Comparison of ENCODE assay signal across 13 cellular contexts in the genomic region with DNA sequence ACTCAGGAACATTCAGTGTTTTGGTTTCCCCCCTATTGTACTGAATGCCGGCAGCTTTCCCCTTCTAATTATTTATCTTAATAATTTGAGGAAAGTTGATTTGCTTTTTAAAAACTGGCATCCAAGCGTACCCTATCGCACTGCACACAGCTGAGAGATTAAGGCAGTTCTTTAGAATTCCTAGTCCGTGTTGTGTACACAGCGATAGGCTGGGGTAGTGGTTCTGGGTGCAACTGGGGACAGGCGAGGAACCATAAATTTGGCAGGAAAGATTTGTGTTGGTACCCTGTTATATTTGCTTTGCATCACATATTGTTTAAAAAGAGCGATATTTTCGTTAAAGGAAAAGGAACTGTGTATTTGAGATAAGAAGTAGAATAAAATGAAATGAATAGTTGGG. TPM values are rescaled to one million over a fixed set of nuclear protein-coding genes. Genes with fewer than 3 reads are reported as not detected.
DNase-seq lines count a peak whose midpoint lies in the region; ATAC-seq and TF ChIP-seq lines count a peak whose summit lies in the region.
"Had no signal": no experiment of that assay in that cellular context is flagged by ENCODE, and none has a peak within 500 bp of the region (broad histone marks: within the 10 kb centered on the region; RNA-seq: fewer than 3 reads in every experiment).

No MANE protein-coding gene starts in this region.

- H3K36me3 Mint-ChIP-seq in T-helper 1 cell treated with Interleukin-12 subunit alpha and Interleukin-12 subunit beta and Interleukin-4 antibody, amounts not matched to agents 30 μg/mL and 1 μg/mL, for 36 hours (ENCODE audit: low read depth), result peaks cover 38% of the 10 kb centered on the region

- H3K27ac ChIP-seq in effector memory CD4-positive, alpha-beta T cell (ENCODE audit: insufficient read depth, low read length, poor library complexity, severe bottlenecking), result peak overlapping the region; percentile 57
- H3K27ac ChIP-seq in WERI-Rb-1, result no peak overlapping the region
- H3K27ac ChIP-seq: 22Rv1 had no signal

- H3K4me1 ChIP-seq in effector memory CD4-positive, alpha-beta T cell (ENCODE audit: control insufficient read depth, insufficient read depth, low read length, poor library complexity, severe bottlenecking), result peaks cover 55% of the 10 kb centered on the region

- H3K9me3 ChIP-seq in effector memory CD4-positive, alpha-beta T cell (ENCODE audit: control insufficient read depth, low read length), result no peaks in the 10 kb centered on the region
- no peaks in the 10 kb centered on the region for H3K9me3 ChIP-seq in WERI-Rb-1 (ENCODE audit: severe bottlenecking)

- no peak for DNase-seq in T-helper 1 cell
- peak; percentile 72 to 75 for DNase-seq in NCI-H526 (lab: John Stamatoyannopoulos, UW)
- no peak for DNase-seq in effector memory CD4-positive, alpha-beta T cell
- peak; percentile 2 for DNase-seq in posterior vena cava (ENCODE audit: low spot score)
- DNase-seq in WERI-Rb-1, result no peak
- DNase-seq in HuH-7.5 (ENCODE audit: low spot score), result no peak
- DNase-seq: amygdala, foreskin melanocyte, islet precursor cell, NCI-H2029 had no signal

- H3K9me3 Mint-ChIP-seq in T-helper 1 cell treated with Interleukin-12 subunit alpha and Interleukin-12 subunit beta and Interleukin-4 antibody, amounts not matched to agents 30 μg/mL and 1 μg/mL, for 36 hours, result no peaks in the 10 kb centered on the region

- H3K36me3 ChIP-seq in effector memory CD4-positive, alpha-beta T cell (ENCODE audit: control insufficient read depth, insufficient read depth, low read length), result no peaks in the 10 kb centered on the region
- no peaks in the 10 kb centered on the region for H3K36me3 ChIP-seq in WERI-Rb-1

- H3K27ac Mint-ChIP-seq in T-helper 1 cell treated with Interleukin-12 subunit alpha and Interleukin-12 subunit beta and Interleukin-4 antibody, amounts not matched to agents 30 μg/mL and 1 μg/mL, for 36 hours, result peak overlapping the region; percentile 72

- no peak for TF ChIP-seq CTCF in WERI-Rb-1 (IDR thresholded peaks at IDR 0.05; ENCODE audit: low read depth, low read length)

- intact Hi-C loops in posterior vena cava (cut with DNase I), result no loop called here

- no peak overlapping the region for H3K4me3 Mint-ChIP-seq in T-helper 1 cell treated with Interleukin-12 subunit alpha and Interleukin-12 subunit beta and Interleukin-4 antibody, amounts not matched to agents 30 μg/mL and 1 μg/mL, for 36 hours

- peaks cover 75% of the 10 kb centered on the region for H3K4me1 Mint-ChIP-seq in T-helper 1 cell treated with Interleukin-12 subunit alpha and Interleukin-12 subunit beta and Interleukin-4 antibody, amounts not matched to agents 30 μg/mL and 1 μg/mL, for 36 hours (ENCODE audit: low read depth)

- no peak overlapping the region for H3K4me3 ChIP-seq in effector memory CD4-positive, alpha-beta T cell (ENCODE audit: insufficient read depth, low read depth, low read length, poor library complexity, severe bottlenecking)
- no peak overlapping the region for H3K4me3 ChIP-seq in WERI-Rb-1 (ENCODE audit: low read depth, low read length)

- no peak for ATAC-seq in GM19324 (IDR thresholded peaks at IDR 0.05; ENCODE audit: low FRiP score, unreplicated experiment)

- no peaks in the 10 kb centered on the region for H3K27me3 Mint-ChIP-seq in T-helper 1 cell treated with Interleukin-12 subunit alpha and Interleukin-12 subunit beta and Interleukin-4 antibody, amounts not matched to agents 30 μg/mL and 1 μg/mL, for 36 hours (ENCODE audit: low read depth)

- no peaks in the 10 kb centered on the region for H3K27me3 ChIP-seq in effector memory CD4-positive, alpha-beta T cell (replicated peaks; ENCODE audit: control insufficient read depth, insufficient read depth, low read length, poor library complexity, severe bottlenecking)
- H3K27me3 ChIP-seq in WERI-Rb-1 (ENCODE audit: insufficient read depth, low read depth, severe bottlenecking), result no peaks in the 10 kb centered on the region

RNA-seq across cellular contexts. Expression of a gene that starts 39.2 kb away (rescaled TPM):
- total RNA-seq in posterior vena cava, result 10 to 100 TPM; 17.4 to 19.7 TPM

Comparison
In these comparisons a context has a peak if more than half of its experiments do, and no peak if none do; other contexts are left out.
1. DNase-seq: peak in NCI-H526 (2 of 2) and posterior vena cava (single experiment); none in T-helper 1 cell (0 of 5), effector memory CD4-positive, alpha-beta T cell (0 of 3), WERI-Rb-1 (single experiment) and HuH-7.5 (single experiment).